Comparison of ENCODE assay signal across 10 cellular contexts in the genomic region with DNA sequence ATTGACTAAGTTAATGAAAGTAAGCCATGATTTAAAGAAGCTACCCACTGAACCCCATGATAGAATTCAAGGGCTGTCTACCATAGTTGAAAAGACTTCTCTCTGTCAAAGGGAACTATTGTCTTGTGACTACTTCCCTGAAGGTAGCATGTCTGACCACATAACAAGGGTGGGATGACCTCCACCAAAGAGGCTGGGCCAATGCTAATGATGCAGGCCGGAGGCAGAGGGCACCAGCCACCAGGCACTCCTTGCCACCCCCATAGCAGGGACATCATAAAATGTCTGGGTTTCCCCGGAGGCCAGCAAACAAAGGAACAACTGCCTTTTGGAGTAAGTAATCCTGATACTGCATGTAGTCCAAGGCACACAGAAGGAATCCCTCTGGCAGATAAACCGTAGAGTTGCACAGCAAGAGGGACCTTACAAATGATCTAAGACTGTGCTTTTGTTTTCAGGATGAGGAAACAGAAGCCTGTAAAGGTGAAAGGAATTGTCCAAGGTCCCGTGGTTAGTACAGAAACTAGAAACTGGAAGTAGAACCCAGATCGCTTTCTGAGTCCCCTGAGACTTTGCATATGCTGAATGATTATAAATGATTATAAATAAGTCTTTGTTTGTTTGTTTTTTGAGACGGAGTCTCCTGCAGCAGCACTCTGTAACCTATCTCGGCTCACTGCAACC. TPM values are rescaled to one million over a fixed set of nuclear protein-coding genes. Genes with fewer than 3 reads are reported as not detected.
DNase-seq lines count a peak whose midpoint lies in the region; ATAC-seq lines count a peak whose summit lies in the region.
"Had no signal": no experiment of that assay in that cellular context is flagged by ENCODE, and none has a peak within 500 bp of the region (broad histone marks: within the 10 kb centered on the region; RNA-seq: fewer than 3 reads in every experiment).

No MANE protein-coding gene starts in this region.

- peak; percentile 25 for DNase-seq in naive B cell
- DNase-seq in head of caudate nucleus = no peak
- no peak for DNase-seq in posterior cingulate gyrus
- DNase-seq in activated T-helper 2 cell treated with anti-CD3 and anti-CD28 coated beads, Interferon-gamma antibody, Interleukin-2, Interleukin-4, amounts not matched to agents 10 μg/mL and 5 μg/mL and 100 μg/mL, durations not matched to agents 14 hours and 24 hours and 36 hours (ENCODE audit: low spot score) = no peak
- DNase-seq: KBM-7, NCI-H526, SW 1271 had no signal

- no peaks in the 10 kb centered on the region for H3K9me3 Mint-ChIP-seq in naive B cell
- no peaks in the 10 kb centered on the region for H3K9me3 Mint-ChIP-seq in activated T-helper 2 cell treated with anti-CD3 and anti-CD28 coated beads, Interferon-gamma antibody, Interleukin-2, Interleukin-4, amounts not matched to agents 10 μg/mL and 5 μg/mL and 100 μg/mL, durations not matched to agents 14 hours and 24 hours and 36 hours

- no peaks in the 10 kb centered on the region for H3K27me3 Mint-ChIP-seq in naive B cell
- peaks cover 10% of the 10 kb centered on the region for H3K27me3 Mint-ChIP-seq in activated T-helper 2 cell treated with anti-CD3 and anti-CD28 coated beads, Interferon-gamma antibody, Interleukin-2, Interleukin-4, amounts not matched to agents 10 μg/mL and 5 μg/mL and 100 μg/mL, durations not matched to agents 14 hours and 24 hours and 36 hours (ENCODE audit: low read depth)

- H3K4me1 Mint-ChIP-seq in naive B cell = peaks cover 6 to 19% (median 10%) of the 10 kb centered on the region in 3 donors
- no peaks in the 10 kb centered on the region for H3K4me1 Mint-ChIP-seq in activated T-helper 2 cell treated with anti-CD3 and anti-CD28 coated beads, Interferon-gamma antibody, Interleukin-2, Interleukin-4, amounts not matched to agents 10 μg/mL and 5 μg/mL and 100 μg/mL, durations not matched to agents 14 hours and 24 hours and 36 hours (ENCODE audit: low read depth)

- H3K36me3 Mint-ChIP-seq in naive B cell = no peaks in the 10 kb centered on the region
- no peaks in the 10 kb centered on the region for H3K36me3 Mint-ChIP-seq in activated T-helper 2 cell treated with anti-CD3 and anti-CD28 coated beads, Interferon-gamma antibody, Interleukin-2, Interleukin-4, amounts not matched to agents 10 μg/mL and 5 μg/mL and 100 μg/mL, durations not matched to agents 14 hours and 24 hours and 36 hours (ENCODE audit: low read depth)

- peak; percentile 86 for ATAC-seq in GM19043 (IDR thresholded peaks at IDR 0.05; ENCODE audit: low read depth, unreplicated experiment)
- ATAC-seq in HG02571 (IDR thresholded peaks at IDR 0.05; ENCODE audit: unreplicated experiment) = peak; percentile 66
- peak; percentile 76 for ATAC-seq in HG03439 (IDR thresholded peaks at IDR 0.05; ENCODE audit: unreplicated experiment)
- peak; percentile 65 to 90 for ATAC-seq in naive B cell (ENCODE audit: low read depth in 2 of 2)

- no peak overlapping the region for H3K4me3 Mint-ChIP-seq in naive B cell
- H3K4me3 Mint-ChIP-seq in activated T-helper 2 cell treated with anti-CD3 and anti-CD28 coated beads, Interferon-gamma antibody, Interleukin-2, Interleukin-4, amounts not matched to agents 10 μg/mL and 5 μg/mL and 100 μg/mL, durations not matched to agents 14 hours and 24 hours and 36 hours (ENCODE audit: low read depth) = no peak overlapping the region

- H3K27ac Mint-ChIP-seq in naive B cell = peak overlapping the region in 1 of 6 donors; percentile 52
- H3K27ac Mint-ChIP-seq in activated T-helper 2 cell treated with anti-CD3 and anti-CD28 coated beads, Interferon-gamma antibody, Interleukin-2, Interleukin-4, amounts not matched to agents 10 μg/mL and 5 μg/mL and 100 μg/mL, durations not matched to agents 14 hours and 24 hours and 36 hours = no peak overlapping the region

- intact Hi-C loops in head of caudate nucleus (cut with DNase I) (no loop called here), posterior cingulate gyrus (cut with DNase I) (no loop called here)
- intact Hi-C loops in activated T-helper 2 cell treated with anti-CD3 and anti-CD28 coated beads, Interferon-gamma antibody, Interleukin-2, Interleukin-4, amounts not matched to agents 10 μg/mL and 5 μg/mL and 100 μg/mL, durations not matched to agents 14 hours and 24 hours and 36 hours (cut with micrococcal nuclease) = no loop called here

RNA-seq across cellular contexts. Expression of gene ITPKB, which starts 33.5 kb away (rescaled TPM):
- 10 to 100 TPM; 24.5 to 48.9 (median 34.1) TPM for polyA plus RNA-seq in naive B cell (ENCODE audit: low read depth in 6 of 6)
- total RNA-seq in activated T-helper 2 cell treated with anti-CD3 and anti-CD28 coated beads, Interferon-gamma antibody, Interleukin-2, Interleukin-4, amounts not matched to agents 10 μg/mL and 5 μg/mL and 100 μg/mL, durations not matched to agents 14 hours and 24 hours and 36 hours = 27.6 and 30.0 TPM in 2 replicates
